1 cellular context compared by ENCODE assay signal in the genomic region with DNA sequence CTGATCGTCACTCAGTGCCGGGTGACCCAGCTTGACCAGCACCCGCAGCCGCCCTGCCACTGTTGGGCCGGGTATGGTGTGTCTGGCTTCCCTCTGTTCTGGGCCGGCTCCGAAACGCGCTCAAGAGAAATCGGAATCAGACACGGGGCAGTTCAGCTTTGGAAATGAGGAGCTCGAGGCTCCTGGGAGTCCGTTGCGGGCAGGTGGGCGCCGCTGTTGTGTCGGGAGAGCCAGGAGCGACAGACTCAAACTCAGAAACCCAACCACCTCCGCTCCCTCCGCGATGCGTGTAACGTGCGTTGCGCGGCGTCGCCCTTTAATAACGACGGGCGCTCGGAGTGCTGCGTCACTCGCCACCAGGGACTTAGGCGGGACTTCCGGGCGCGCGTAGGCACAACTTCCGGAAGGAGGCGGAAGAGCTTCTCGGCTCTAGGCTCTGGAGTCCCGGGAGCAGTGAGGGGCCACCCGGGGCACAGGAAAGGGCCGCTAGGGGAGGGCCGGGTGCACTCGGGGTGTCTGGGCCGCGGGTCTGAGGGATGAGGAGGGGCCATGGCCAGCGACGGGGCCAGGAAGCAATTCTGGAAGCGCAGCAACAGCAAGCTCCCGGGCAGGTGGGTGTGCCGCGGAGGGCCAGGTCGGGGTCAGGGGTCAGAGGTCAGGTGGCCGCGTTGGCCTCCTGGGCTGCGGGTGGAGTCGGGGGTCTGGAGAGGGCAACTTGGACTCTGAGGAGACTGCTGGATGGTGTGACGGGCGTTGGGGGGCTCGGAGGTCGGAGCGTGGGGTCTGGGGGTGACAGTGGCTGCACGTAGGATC.
A peak's percentile ranks its signal among the peaks of the same experiment; 100 is the strongest.
TF ChIP-seq lines count a peak whose summit lies in the region.

A gene with protein sequence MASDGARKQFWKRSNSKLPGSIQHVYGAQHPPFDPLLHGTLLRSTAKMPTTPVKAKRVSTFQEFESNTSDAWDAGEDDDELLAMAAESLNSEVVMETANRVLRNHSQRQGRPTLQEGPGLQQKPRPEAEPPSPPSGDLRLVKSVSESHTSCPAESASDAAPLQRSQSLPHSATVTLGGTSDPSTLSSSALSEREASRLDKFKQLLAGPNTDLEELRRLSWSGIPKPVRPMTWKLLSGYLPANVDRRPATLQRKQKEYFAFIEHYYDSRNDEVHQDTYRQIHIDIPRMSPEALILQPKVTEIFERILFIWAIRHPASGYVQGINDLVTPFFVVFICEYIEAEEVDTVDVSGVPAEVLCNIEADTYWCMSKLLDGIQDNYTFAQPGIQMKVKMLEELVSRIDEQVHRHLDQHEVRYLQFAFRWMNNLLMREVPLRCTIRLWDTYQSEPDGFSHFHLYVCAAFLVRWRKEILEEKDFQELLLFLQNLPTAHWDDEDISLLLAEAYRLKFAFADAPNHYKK (plus strand): TSS at position 413 of the 813 bp plus-strand sequence. CDS start 137 bp downstream, at position 550.

TF ChIP-seq in HepG2, 621 proteins besides CTCF, POLR2A, EP300 and RAD21 (continued from another document and continues in another):
- TF ChIP-seq ARID2 (CRISPR knock-in tag; IDR thresholded peaks at IDR 0.05; ENCODE audit: borderline replicate concordance) (no peak; the same call in 1 of the 2 replicates), ZFP90 (CRISPR knock-in tag; IDR thresholded peaks at IDR 0.05; ENCODE audit: borderline replicate concordance) (peak; percentile 84), ZFP41 (CRISPR knock-in tag; IDR thresholded peaks at IDR 0.05; ENCODE audit: borderline replicate concordance) (peak; percentile 50; the same call in 1 of the 2 replicates), ZNF749 (CRISPR knock-in tag; IDR thresholded peaks at IDR 0.05; ENCODE audit: borderline replicate concordance) (0 out of 2 replicates have a peak, but pooled peaks have one; percentile 45), ZNF430 (CRISPR knock-in tag; IDR thresholded peaks at IDR 0.05) (peak; percentile 88), KMT2B (CRISPR knock-in tag; IDR thresholded peaks at IDR 0.05) (peak; percentile 97), ZFP82 (CRISPR knock-in tag; IDR thresholded peaks at IDR 0.05; ENCODE audit: borderline replicate concordance) (no peak), ZBTB38 (CRISPR knock-in tag; IDR thresholded peaks at IDR 0.05) (peak; percentile 94), ZNF564 (CRISPR knock-in tag; IDR thresholded peaks at IDR 0.05) (peak; percentile 75; the same call in 1 of the 2 replicates), ZSCAN30 (CRISPR knock-in tag; IDR thresholded peaks at IDR 0.05) (no peak), ZNF3 (CRISPR knock-in tag; IDR thresholded peaks at IDR 0.05) (no peak), ZNF550 (CRISPR knock-in tag; IDR thresholded peaks at IDR 0.05; ENCODE audit: borderline replicate concordance) (no peak), NKX3-1 (CRISPR knock-in tag; IDR thresholded peaks at IDR 0.05) (peak; percentile 82; the same call in 1 of the 2 replicates), ZNF672 (CRISPR knock-in tag; IDR thresholded peaks at IDR 0.05) (no peak), SMC3 (IDR thresholded peaks at IDR 0.05; ENCODE audit: low read length) (no peak), ZNF496 (CRISPR knock-in tag; IDR thresholded peaks at IDR 0.05; ENCODE audit: insufficient replicate concordance) (no peak), AKAP8 (CRISPR knock-in tag; IDR thresholded peaks at IDR 0.05) (0 out of 2 replicates have a peak, but pooled peaks have one; percentile 22)
- TF ChIP-seq, protein P1, sequence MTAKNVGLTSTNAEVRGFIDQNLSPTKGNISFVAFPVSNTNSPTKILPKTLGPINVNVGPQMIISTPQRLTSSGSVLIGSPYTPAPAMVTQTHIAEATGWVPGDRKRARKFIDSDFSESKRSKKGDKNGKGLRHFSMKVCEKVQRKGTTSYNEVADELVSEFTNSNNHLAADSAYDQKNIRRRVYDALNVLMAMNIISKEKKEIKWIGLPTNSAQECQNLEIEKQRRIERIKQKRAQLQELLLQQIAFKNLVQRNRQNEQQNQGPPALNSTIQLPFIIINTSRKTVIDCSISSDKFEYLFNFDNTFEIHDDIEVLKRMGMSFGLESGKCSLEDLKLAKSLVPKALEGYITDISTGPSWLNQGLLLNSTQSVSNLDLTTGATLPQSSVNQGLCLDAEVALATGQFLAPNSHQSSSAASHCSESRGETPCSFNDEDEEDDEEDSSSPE (CRISPR knock-in tag; IDR thresholded peaks at IDR 0.05), result peak; percentile 76
- TF ChIP-seq, protein P2, sequence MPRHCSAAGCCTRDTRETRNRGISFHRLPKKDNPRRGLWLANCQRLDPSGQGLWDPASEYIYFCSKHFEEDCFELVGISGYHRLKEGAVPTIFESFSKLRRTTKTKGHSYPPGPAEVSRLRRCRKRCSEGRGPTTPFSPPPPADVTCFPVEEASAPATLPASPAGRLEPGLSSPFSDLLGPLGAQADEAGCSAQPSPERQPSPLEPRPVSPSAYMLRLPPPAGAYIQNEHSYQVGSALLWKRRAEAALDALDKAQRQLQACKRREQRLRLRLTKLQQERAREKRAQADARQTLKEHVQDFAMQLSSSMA (CRISPR knock-in tag; IDR thresholded peaks at IDR 0.05), result no peak
- TF ChIP-seq, protein P3, sequence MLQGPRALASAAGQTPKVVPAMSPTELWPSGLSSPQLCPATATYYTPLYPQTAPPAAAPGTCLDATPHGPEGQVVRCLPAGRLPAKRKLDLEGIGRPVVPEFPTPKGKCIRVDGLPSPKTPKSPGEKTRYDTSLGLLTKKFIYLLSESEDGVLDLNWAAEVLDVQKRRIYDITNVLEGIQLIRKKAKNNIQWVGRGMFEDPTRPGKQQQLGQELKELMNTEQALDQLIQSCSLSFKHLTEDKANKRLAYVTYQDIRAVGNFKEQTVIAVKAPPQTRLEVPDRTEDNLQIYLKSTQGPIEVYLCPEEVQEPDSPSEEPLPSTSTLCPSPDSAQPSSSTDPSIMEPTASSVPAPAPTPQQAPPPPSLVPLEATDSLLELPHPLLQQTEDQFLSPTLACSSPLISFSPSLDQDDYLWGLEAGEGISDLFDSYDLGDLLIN (CRISPR knock-in tag; IDR thresholded peaks at IDR 0.05; ENCODE audit: borderline replicate concordance), result 0 out of 2 replicates have a peak, but pooled peaks have one; percentile 35
- TF ChIP-seq, protein P4, sequence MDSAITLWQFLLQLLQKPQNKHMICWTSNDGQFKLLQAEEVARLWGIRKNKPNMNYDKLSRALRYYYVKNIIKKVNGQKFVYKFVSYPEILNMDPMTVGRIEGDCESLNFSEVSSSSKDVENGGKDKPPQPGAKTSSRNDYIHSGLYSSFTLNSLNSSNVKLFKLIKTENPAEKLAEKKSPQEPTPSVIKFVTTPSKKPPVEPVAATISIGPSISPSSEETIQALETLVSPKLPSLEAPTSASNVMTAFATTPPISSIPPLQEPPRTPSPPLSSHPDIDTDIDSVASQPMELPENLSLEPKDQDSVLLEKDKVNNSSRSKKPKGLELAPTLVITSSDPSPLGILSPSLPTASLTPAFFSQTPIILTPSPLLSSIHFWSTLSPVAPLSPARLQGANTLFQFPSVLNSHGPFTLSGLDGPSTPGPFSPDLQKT (CRISPR knock-in tag; IDR thresholded peaks at IDR 0.05; ENCODE audit: borderline replicate concordance), result no peak
- TF ChIP-seq, protein P5, sequence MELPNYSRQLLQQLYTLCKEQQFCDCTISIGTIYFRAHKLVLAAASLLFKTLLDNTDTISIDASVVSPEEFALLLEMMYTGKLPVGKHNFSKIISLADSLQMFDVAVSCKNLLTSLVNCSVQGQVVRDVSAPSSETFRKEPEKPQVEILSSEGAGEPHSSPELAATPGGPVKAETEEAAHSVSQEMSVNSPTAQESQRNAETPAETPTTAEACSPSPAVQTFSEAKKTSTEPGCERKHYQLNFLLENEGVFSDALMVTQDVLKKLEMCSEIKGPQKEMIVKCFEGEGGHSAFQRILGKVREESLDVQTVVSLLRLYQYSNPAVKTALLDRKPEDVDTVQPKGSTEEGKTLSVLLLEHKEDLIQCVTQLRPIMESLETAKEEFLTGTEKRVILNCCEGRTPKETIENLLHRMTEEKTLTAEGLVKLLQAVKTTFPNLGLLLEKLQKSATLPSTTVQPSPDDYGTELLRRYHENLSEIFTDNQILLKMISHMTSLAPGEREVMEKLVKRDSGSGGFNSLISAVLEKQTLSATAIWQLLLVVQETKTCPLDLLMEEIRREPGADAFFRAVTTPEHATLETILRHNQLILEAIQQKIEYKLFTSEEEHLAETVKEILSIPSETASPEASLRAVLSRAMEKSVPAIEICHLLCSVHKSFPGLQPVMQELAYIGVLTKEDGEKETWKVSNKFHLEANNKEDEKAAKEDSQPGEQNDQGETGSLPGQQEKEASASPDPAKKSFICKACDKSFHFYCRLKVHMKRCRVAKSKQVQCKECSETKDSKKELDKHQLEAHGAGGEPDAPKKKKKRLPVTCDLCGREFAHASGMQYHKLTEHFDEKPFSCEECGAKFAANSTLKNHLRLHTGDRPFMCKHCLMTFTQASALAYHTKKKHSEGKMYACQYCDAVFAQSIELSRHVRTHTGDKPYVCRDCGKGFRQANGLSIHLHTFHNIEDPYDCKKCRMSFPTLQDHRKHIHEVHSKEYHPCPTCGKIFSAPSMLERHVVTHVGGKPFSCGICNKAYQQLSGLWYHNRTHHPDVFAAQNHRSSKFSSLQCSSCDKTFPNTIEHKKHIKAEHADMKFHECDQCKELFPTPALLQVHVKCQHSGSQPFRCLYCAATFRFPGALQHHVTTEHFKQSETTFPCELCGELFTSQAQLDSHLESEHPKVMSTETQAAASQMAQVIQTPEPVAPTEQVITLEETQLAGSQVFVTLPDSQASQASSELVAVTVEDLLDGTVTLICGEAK (IDR thresholded peaks at IDR 0.05), result peak; percentile 86
- TF ChIP-seq, protein P5 (CRISPR knock-in tag; IDR thresholded peaks at IDR 0.05), result peak; percentile 35; the same call in 1 of the 2 replicates
- TF ChIP-seq, protein P6, sequence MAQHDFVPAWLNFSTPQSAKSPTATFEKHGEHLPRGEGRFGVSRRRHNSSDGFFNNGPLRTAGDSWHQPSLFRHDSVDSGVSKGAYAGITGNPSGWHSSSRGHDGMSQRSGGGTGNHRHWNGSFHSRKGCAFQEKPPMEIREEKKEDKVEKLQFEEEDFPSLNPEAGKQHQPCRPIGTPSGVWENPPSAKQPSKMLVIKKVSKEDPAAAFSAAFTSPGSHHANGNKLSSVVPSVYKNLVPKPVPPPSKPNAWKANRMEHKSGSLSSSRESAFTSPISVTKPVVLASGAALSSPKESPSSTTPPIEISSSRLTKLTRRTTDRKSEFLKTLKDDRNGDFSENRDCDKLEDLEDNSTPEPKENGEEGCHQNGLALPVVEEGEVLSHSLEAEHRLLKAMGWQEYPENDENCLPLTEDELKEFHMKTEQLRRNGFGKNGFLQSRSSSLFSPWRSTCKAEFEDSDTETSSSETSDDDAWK (CRISPR knock-in tag; IDR thresholded peaks at IDR 0.05), result no peak
- TF ChIP-seq, protein P7, sequence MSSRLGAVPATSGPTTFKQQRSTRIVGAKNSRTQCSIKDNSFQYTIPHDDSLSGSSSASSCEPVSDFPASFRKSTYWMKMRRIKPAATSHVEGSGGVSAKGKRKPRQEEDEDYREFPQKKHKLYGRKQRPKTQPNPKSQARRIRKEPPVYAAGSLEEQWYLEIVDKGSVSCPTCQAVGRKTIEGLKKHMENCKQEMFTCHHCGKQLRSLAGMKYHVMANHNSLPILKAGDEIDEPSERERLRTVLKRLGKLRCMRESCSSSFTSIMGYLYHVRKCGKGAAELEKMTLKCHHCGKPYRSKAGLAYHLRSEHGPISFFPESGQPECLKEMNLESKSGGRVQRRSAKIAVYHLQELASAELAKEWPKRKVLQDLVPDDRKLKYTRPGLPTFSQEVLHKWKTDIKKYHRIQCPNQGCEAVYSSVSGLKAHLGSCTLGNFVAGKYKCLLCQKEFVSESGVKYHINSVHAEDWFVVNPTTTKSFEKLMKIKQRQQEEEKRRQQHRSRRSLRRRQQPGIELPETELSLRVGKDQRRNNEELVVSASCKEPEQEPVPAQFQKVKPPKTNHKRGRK (CRISPR knock-in tag; IDR thresholded peaks at IDR 0.05), result no peak
- TF ChIP-seq, protein P8, sequence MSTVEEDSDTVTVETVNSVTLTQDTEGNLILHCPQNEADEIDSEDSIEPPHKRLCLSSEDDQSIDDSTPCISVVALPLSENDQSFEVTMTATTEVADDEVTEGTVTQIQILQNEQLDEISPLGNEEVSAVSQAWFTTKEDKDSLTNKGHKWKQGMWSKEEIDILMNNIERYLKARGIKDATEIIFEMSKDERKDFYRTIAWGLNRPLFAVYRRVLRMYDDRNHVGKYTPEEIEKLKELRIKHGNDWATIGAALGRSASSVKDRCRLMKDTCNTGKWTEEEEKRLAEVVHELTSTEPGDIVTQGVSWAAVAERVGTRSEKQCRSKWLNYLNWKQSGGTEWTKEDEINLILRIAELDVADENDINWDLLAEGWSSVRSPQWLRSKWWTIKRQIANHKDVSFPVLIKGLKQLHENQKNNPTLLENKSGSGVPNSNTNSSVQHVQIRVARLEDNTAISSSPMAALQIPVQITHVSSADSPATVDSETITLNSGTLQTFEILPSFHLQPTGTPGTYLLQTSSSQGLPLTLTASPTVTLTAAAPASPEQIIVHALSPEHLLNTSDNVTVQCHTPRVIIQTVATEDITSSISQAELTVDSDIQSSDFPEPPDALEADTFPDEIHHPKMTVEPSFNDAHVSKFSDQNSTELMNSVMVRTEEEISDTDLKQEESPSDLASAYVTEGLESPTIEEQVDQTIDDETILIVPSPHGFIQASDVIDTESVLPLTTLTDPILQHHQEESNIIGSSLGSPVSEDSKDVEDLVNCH (CRISPR knock-in tag; IDR thresholded peaks at IDR 0.05), result no peak
